ENCODE assay signal across 15 cellular contexts in the genomic region with DNA sequence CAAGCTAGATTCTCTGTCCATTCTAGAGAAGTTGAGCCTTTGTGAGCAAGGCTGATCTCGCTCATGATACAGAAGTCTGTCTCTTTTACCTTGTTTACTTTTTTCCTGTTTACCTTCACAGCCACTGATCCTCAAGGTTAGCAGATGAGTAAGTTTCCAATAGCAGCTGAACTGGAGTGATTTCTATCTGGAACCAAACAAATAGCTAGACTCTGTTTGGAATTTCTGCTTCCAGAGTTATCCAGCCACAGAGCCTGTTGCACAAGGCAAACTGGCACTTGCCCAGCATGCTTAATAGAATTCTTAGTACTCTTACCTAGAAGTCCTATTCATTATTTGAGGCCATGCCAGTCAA. TPM values are rescaled to one million over a fixed set of nuclear protein-coding genes. Genes with fewer than 3 reads are reported as not detected.
DNase-seq lines count a peak whose midpoint lies in the region; ATAC-seq and TF ChIP-seq lines count a peak whose summit lies in the region.
"Had no signal": no experiment of that assay in that cellular context is flagged by ENCODE, and none has a peak within 500 bp of the region (broad histone marks: within the 10 kb centered on the region; RNA-seq: fewer than 3 reads in every experiment).

No MANE protein-coding gene starts in this region.

- H3K27me3 ChIP-seq in right cardiac atrium (ENCODE audit: control insufficient read depth, insufficient read depth): no peaks in the 10 kb centered on the region
- H3K27me3 ChIP-seq in breast epithelium: no peaks in the 10 kb centered on the region
- no peaks in the 10 kb centered on the region for H3K27me3 ChIP-seq in testis
- H3K27me3 ChIP-seq: upper lobe of left lung had no signal

- TF ChIP-seq CTCF in breast epithelium (IDR thresholded peaks at IDR 0.05): no peak
- no peak for TF ChIP-seq CTCF in testis (IDR thresholded peaks at IDR 0.05)

- H3K4me3 ChIP-seq in right cardiac atrium (ENCODE audit: low read length) (no peak overlapping the region), breast epithelium (no peak overlapping the region), testis (no peak overlapping the region)
- H3K4me3 ChIP-seq: lung, upper lobe of left lung had no signal

- TF ChIP-seq POLR2A in breast epithelium (IDR thresholded peaks at IDR 0.05): no peak
- TF ChIP-seq POLR2A in testis (IDR thresholded peaks at IDR 0.05): no peak

- no peak overlapping the region for H3K27ac ChIP-seq in right cardiac atrium (ENCODE audit: low read length)
- H3K27ac ChIP-seq in breast epithelium: peak overlapping the region; percentile 56 to 81
- H3K27ac ChIP-seq in testis: no peak overlapping the region
- H3K27ac ChIP-seq: neutrophil, upper lobe of left lung had no signal

- peak in 2 of 3 donors; percentile 46 to 79 for DNase-seq in right cardiac atrium
- DNase-seq in Right ventricle myocardium inferior (ENCODE audit: missing footprints): no peak
- peak; percentile 81 to 88 for DNase-seq in breast epithelium (ENCODE audit: low spot score in 2 of 2)
- DNase-seq in left colon: no peak
- no peak for DNase-seq in stimulated activated CD4-positive, alpha-beta T cell treated with anti-CD3 and anti-CD28 coated beads, Interleukin-4, amount 100 ng/mL, for 1 hour
- DNase-seq in NCI-H2107 (lab: John Stamatoyannopoulos, UW): no peak
- DNase-seq in testis: no peak
- DNase-seq: activated CD4-positive, CD25-positive, alpha-beta regulatory T cell; AML-193; DND-41; NCI-H2081; upper lobe of left lung had no signal

- ATAC-seq in right cardiac atrium (no peak), Right ventricle myocardium inferior (no peak), left colon (peak; percentile 13), HG02759 (IDR thresholded peaks at IDR 0.05; ENCODE audit: unreplicated experiment) (no peak)

- intact Hi-C loops in right cardiac atrium (cut with DNase I): no loop called here
- intact Hi-C loops in Right ventricle myocardium inferior (cut with DNase I): no loop called here
- intact Hi-C loops in breast epithelium (cut with DNase I; ENCODE audit: low total_unique reads): no loop called here
- intact Hi-C loops in left colon (cut with DNase I, micrococcal nuclease): no loop called here
- intact Hi-C loops in testis (cut with DNase I; ENCODE audit: low total_unique reads): no loop called here

- H3K9me3 ChIP-seq in right cardiac atrium (ENCODE audit: control insufficient read depth, low read length) (no peaks in the 10 kb centered on the region), breast epithelium (no peaks in the 10 kb centered on the region), testis (no peaks in the 10 kb centered on the region)
- H3K9me3 ChIP-seq: neutrophil, upper lobe of left lung had no signal

- H3K36me3 ChIP-seq in breast epithelium (no peaks in the 10 kb centered on the region), testis (ENCODE audit: low read depth, missing control alignments) (no peaks in the 10 kb centered on the region)
- H3K36me3 ChIP-seq: neutrophil, upper lobe of left lung had no signal

- H3K4me1 ChIP-seq in right cardiac atrium (ENCODE audit: control insufficient read depth, insufficient read depth, low read length) (no peaks in the 10 kb centered on the region), breast epithelium (no peaks in the 10 kb centered on the region), testis (no peaks in the 10 kb centered on the region)
- H3K4me1 ChIP-seq: upper lobe of left lung had no signal

- WGBS in right cardiac atrium: 100% methylated on average over 1 of the region's 1 CpG
- WGBS in testis, 2 donors: 93 to 96% methylated on average over 1 of the region's 1 CpG

RNA-seq across cellular contexts. Expression of a gene that starts 12.8 kb away (rescaled TPM):
- total RNA-seq in right cardiac atrium (10 to 100 TPM; 29.2 to 38.6 (median 33.3) TPM), Right ventricle myocardium inferior (23.8 TPM), breast epithelium (10 to 100 TPM; 29.9 to 56.1 (median 41.0) TPM), left colon (100 to 1,000 TPM; 142 to 166 TPM), testis (10 to 100 TPM; 44.9 to 50.0 TPM)
- polyA plus RNA-seq in right cardiac atrium (5.3 TPM), testis (ENCODE audit: insufficient read depth, low read depth, low replicate concordance) (25.2 TPM)

Comparison
In these comparisons a context has a peak if more than half of its experiments do, and no peak if none do; other contexts are left out.
1. DNase-seq: peak in right cardiac atrium (2 of 3) and breast epithelium (2 of 2); none in Right ventricle myocardium inferior (single experiment), left colon (0 of 2), stimulated activated CD4-positive, alpha-beta T cell treated with anti-CD3 and anti-CD28 coated beads, Interleukin-4, amount 100 ng/mL, for 1 hour (single experiment), NCI-H2107 (single experiment) and testis (single experiment).
2. H3K27ac ChIP-seq: peak in breast epithelium (2 of 2); none in right cardiac atrium (single experiment) and testis (0 of 2).